8 cellular contexts compared by ENCODE assay signal in genomic region chr20:23350007-23350854, GRCh38. TPM values are rescaled to one million over a fixed set of nuclear protein-coding genes. Genes with fewer than 3 reads are reported as not detected.
A peak's percentile ranks its signal among the peaks of the same experiment; 100 is the strongest.
DNase-seq lines count a peak whose midpoint lies in the region; ATAC-seq and TF ChIP-seq lines count a peak whose summit lies in the region.

Gene NXT1, plus strand, starts transcription at chr20:23350791. Its CDS starts 3,251 bp downstream, at chr20:23354042.

- peak within 1 kb of the TSS; percentile 89 for H2AFZ ChIP-seq in mammary epithelial cell (ENCODE audit: low read depth, low read length)

- H3K27ac ChIP-seq in WERI-Rb-1 (peak within 1 kb of the TSS; percentile 97), mammary epithelial cell (ENCODE audit: insufficient read depth, low read depth, low read length) (peak within 1 kb of the TSS; percentile 81), iPS-20b (ENCODE audit: low read length) (peak within 1 kb of the TSS; percentile 72), skin epidermis (peak within 1 kb of the TSS; percentile 83 to 99 (median 96))

- H3K36me3 ChIP-seq in WERI-Rb-1 (peaks cover 29% of the 10 kb centered on the region), mammary epithelial cell (ENCODE audit: insufficient read depth, low read length) (peaks cover 9% of the 10 kb centered on the region), iPS-20b (ENCODE audit: insufficient read depth, low read depth, low read length) (peaks cover 17% of the 10 kb centered on the region)

- CTCF ChIA-PET in mammary epithelial cell (lab: Charles Lee; ENCODE audit: low non-redundant PET), result interaction anchor here (0.6 to 1.5 kb wide), 4 partner anchors 8 to 1061 kb away, joined by 3 to 10 read pairs (median 8); partner anchors contain the start of gene NAPB

- no peak for TF ChIP-seq CTCF in WERI-Rb-1 (IDR thresholded peaks at IDR 0.05; ENCODE audit: low read depth, low read length)
- peak in 1 of 2 donors; percentile 0 for TF ChIP-seq CTCF in mammary epithelial cell (conservative IDR thresholded peaks at IDR 0.05 in 1 of 2, IDR thresholded peaks at IDR 0.05 in 1 of 2; ENCODE audit: extremely low read depth in 1 of 2, insufficient read depth in 1 of 2, low read depth in 1 of 2, low read length in 2 of 2)

- dilution Hi-C loops in mammary epithelial cell (cut with HindIII; ENCODE audit: low sequenced_read_pairs), result no loop called here

- H3K4me1 ChIP-seq in mammary epithelial cell (ENCODE audit: insufficient read depth, low read length), result peaks cover 13% of the 10 kb centered on the region
- peaks cover 15% of the 10 kb centered on the region; the same call in 1 of the 2 replicates for H3K4me1 ChIP-seq in iPS-20b (ENCODE audit: insufficient read depth, low read length)

- H3K9ac ChIP-seq in mammary epithelial cell (ENCODE audit: insufficient read depth, low read length) (peak within 1 kb of the TSS; percentile 83), iPS-20b (ENCODE audit: low read depth, low read length) (peak within 1 kb of the TSS; percentile 91; the same call in 1 of the 2 replicates)

- H3K27me3 ChIP-seq in WERI-Rb-1 (ENCODE audit: insufficient read depth, low read depth, severe bottlenecking) (no peaks in the 10 kb centered on the region), mammary epithelial cell (ENCODE audit: insufficient read depth, low read length) (no peaks in the 10 kb centered on the region), iPS-20b (ENCODE audit: insufficient read depth, low read length) (no peaks in the 10 kb centered on the region)

- ATAC-seq in GM18873 (IDR thresholded peaks at IDR 0.05; ENCODE audit: low FRiP score, unreplicated experiment), result peak; percentile 82
- ATAC-seq in HG03139 (IDR thresholded peaks at IDR 0.05; ENCODE audit: unreplicated experiment), result peak; percentile 79

- in situ Hi-C loops in ACHN (cut with HindIII; ENCODE audit: low pct_ligation_motif_present, low pct_unique_long_range_greater_than_20kb, low sequenced_read_pairs), result no loop called here
- in situ Hi-C loops in mammary epithelial cell (cut with MboI; ENCODE audit: low sequenced_read_pairs in 2 of 2), result no loop called here

- H4K20me1 ChIP-seq in mammary epithelial cell (ENCODE audit: insufficient read depth, low read length), result no peaks in the 10 kb centered on the region

- H3K79me2 ChIP-seq in mammary epithelial cell (ENCODE audit: insufficient read depth, low read length), result peaks cover 50% of the 10 kb centered on the region

- H3K4me2 ChIP-seq in mammary epithelial cell (ENCODE audit: insufficient read depth, low read depth, low read length), result peak within 1 kb of the TSS; percentile 83

- intact Hi-C loops in mammary epithelial cell (cut with micrococcal nuclease), result loop anchor here (1.0 to 10.0 kb wide), 4 partner anchors 12 to 955 kb away; partner anchors contain the start of gene GZF1

- DNase-seq in ACHN (peak; percentile 97), NCI-H2227 (lab: John Stamatoyannopoulos, UW; ENCODE audit: unreplicated experiment) (peak; percentile 99), WERI-Rb-1 (peak; percentile 97), mammary epithelial cell (peak; percentile 99)

- BruUV-seq in mammary epithelial cell (replicated peaks; lab: Mats Ljungman, UMichigan), result TSS peak; percentile 69

- WGBS in mammary epithelial cell (ENCODE audit: low coverage, missing lambda C conversion rate), result under 1% methylated on average over 45 of the region's 75 CpGs

- no peaks in the 10 kb centered on the region for H3K9me3 ChIP-seq in WERI-Rb-1 (ENCODE audit: severe bottlenecking)
- H3K9me3 ChIP-seq in mammary epithelial cell (replicated peaks; ENCODE audit: insufficient read depth, low read length), result no peaks in the 10 kb centered on the region
- no peaks in the 10 kb centered on the region for H3K9me3 ChIP-seq in iPS-20b (ENCODE audit: insufficient read depth, low read depth, low read length)

- H3K4me3 ChIP-seq in WERI-Rb-1 (ENCODE audit: low read depth, low read length) (peak within 1 kb of the TSS; percentile 87), mammary epithelial cell (replicated peaks in 1 of 3; ENCODE audit: insufficient read depth in 1 of 3, low read depth in 2 of 3, low read length in 3 of 3) (peak within 1 kb of the TSS; percentile 74 to 89 (median 78)), iPS-20b (ENCODE audit: low read length) (peak within 1 kb of the TSS; percentile 96), skin epidermis (peak within 1 kb of the TSS; percentile 63 to 99 (median 86))

RNA-seq across cellular contexts. Expression of gene NXT1, which starts in this region (rescaled TPM):
- 10 to 100 TPM; 22.0 to 28.5 TPM for total RNA-seq in mammary epithelial cell
- 39.2 TPM for polyA plus RNA-seq in mammary epithelial cell
- polyA minus RNA-seq in mammary epithelial cell, result 12.5 TPM

Comparison
In these comparisons a context has a peak if more than half of its experiments do, and no peak if none do; other contexts are left out.
1. Peak in every context shown above with its lines: DNase-seq, ATAC-seq, H3K4me3 ChIP-seq and H3K27ac ChIP-seq.